ENCODE assay signal across 14 cellular contexts in genomic region chr6:7216941-7217621, GRCh38.
DNase-seq lines count a peak whose midpoint lies in the region; ATAC-seq, FAIRE-seq and TF ChIP-seq lines count a peak whose summit lies in the region.
"Had no signal": no experiment of that assay in that cellular context is flagged by ENCODE, and none has a peak within 500 bp of the region (broad histone marks: within the 10 kb centered on the region; RNA-seq: fewer than 3 reads in every experiment).

No MANE protein-coding gene starts in this region.

- H3K36me3 ChIP-seq in HepG2 (replicated peaks in 1 of 2; ENCODE audit: control insufficient read depth in 1 of 2, insufficient read depth in 2 of 2, low read length in 2 of 2) (peaks cover 54 to 91% of the 10 kb centered on the region in 2 experiments), skeletal muscle tissue (ENCODE audit: control insufficient read depth in 3 of 3, insufficient read depth in 3 of 3, low read length in 3 of 3) (peaks cover 5 to 31% (median 8%) of the 10 kb centered on the region in 3 donors)
- H3K36me3 ChIP-seq: ovary had no signal

- peak overlapping the region; percentile 88 for H3K27ac ChIP-seq in RWPE1
- no peak overlapping the region for H3K27ac ChIP-seq in HepG2 (ENCODE audit: extremely low read length, insufficient read depth, low read length)
- H3K27ac ChIP-seq in skeletal muscle tissue (ENCODE audit: low read depth, low read length): peak overlapping the region; percentile 95
- H3K27ac ChIP-seq: transverse colon had no signal

- in situ Hi-C loops in HepG2 (cut with HindIII; ENCODE audit: extremely low pct_ligation_motif_present, low pct_unique_long_range_greater_than_20kb): no loop called here

- H3K79me2 ChIP-seq in HepG2 (ENCODE audit: insufficient read depth, low read length): no peaks in the 10 kb centered on the region

- TF ChIP-seq CTCF in RWPE1 (conservative IDR thresholded peaks at IDR 0.05; ENCODE audit: low read depth) (no peak), epithelial cell of proximal tubule (conservative IDR thresholded peaks at IDR 0.05; ENCODE audit: low read depth, low read length) (peak; percentile 32), HepG2 (CRISPR knock-in tag; IDR thresholded peaks at IDR 0.05) (no peak)

- no peak overlapping the region for H2AFZ ChIP-seq in HepG2 (ENCODE audit: low read length)

- H3K4me1 ChIP-seq in HepG2 (ENCODE audit: insufficient read depth, low read length) (peaks cover 35% of the 10 kb centered on the region), skeletal muscle tissue (ENCODE audit: control insufficient read depth in 3 of 3, insufficient read depth in 3 of 3, low read length in 3 of 3) (peaks cover 69 to 77% (median 73%) of the 10 kb centered on the region in 3 donors)
- H3K4me1 ChIP-seq: HAP-1 had no signal

- BruUV-seq in HepG2 (replicated peaks; lab: Mats Ljungman, UMichigan): no TSS peak

- no peak overlapping the region for H3K4me2 ChIP-seq in HepG2 (ENCODE audit: low read depth, low read length)

- no peaks in the 10 kb centered on the region for H3K9me3 ChIP-seq in HepG2 (ENCODE audit: low read length)
- H3K9me3 ChIP-seq in skeletal muscle tissue (ENCODE audit: control insufficient read depth in 3 of 3, low read length in 3 of 3): no peaks in the 10 kb centered on the region
- H3K9me3 ChIP-seq: HAP-1, MG63, ovary, transverse colon had no signal

- ATAC-seq in HepG2 (peak; percentile 12; the same call in 2 of the 3 replicates), HG03159 (IDR thresholded peaks at IDR 0.05; ENCODE audit: unreplicated experiment) (no peak), HG02610 (IDR thresholded peaks at IDR 0.05; ENCODE audit: unreplicated experiment) (no peak)

- no peak for TF ChIP-seq POLR2A in HepG2 (IDR thresholded peaks at IDR 0.05; ENCODE audit: insufficient read depth in 1 of 2, low read depth in 2 of 2, low read length in 2 of 2)

- H4K20me1 ChIP-seq in HepG2 (ENCODE audit: insufficient read depth, low read length): peaks cover 2% of the 10 kb centered on the region; the same call in 1 of the 2 replicates

- POLR2A ChIA-PET in RWPE1 (lab: Yijun Ruan, JAX; ENCODE audit: low non-redundant PET): no interaction called here
- POLR2A ChIA-PET in HepG2 (lab: Yijun Ruan, JAX): interaction anchor here (0.5 kb wide), 1 partner anchor 8 kb away, joined by 3 read pairs; no protein-coding TSS in a partner anchor

- 97% methylated on average over 17 of the region's 17 CpGs for WGBS in HepG2 (ENCODE audit: low lambda C conversion rate)

- CTCF ChIA-PET in RWPE1 (lab: Yijun Ruan, JAX) (interaction anchor here (0.8 to 1.2 kb wide), 3 partner anchors 21 to 57 kb away, joined by 3 to 4 read pairs (median 3); no protein-coding TSS in a partner anchor), HepG2 (lab: Yijun Ruan, JAX; ENCODE audit: low intra/inter-chr PET ratio, low total read pairs) (no interaction called here)

- TF ChIP-seq EP300 in HepG2 (IDR thresholded peaks at IDR 0.05; ENCODE audit: low read depth in 2 of 2, low read length in 2 of 2) (no peak), HepG2 (CRISPR knock-in tag; IDR thresholded peaks at IDR 0.05; ENCODE audit: borderline replicate concordance) (no peak)

- no peak for FAIRE-seq in HepG2 (lab: Jason Lieb, UNC)

- DNase-seq in RWPE1 (ENCODE audit: low spot score): peak; percentile 59
- DNase-seq in epithelial cell of proximal tubule (ENCODE audit: low read depth): peak; percentile 69
- DNase-seq in HepG2 (ENCODE audit: low spot score): no peak
- DNase-seq in activated T-cell treated with anti-CD3 and anti-CD28 coated beads, Interleukin-2, amount 50 U/mL, for 1 hour: no peak
- no peak for DNase-seq in superior temporal gyrus (ENCODE audit: extremely low spot score)
- DNase-seq: immature natural killer cell, MG63, NCI-H748 treated with DMSO at 0.1 percent for 48 hours, ovary, transverse colon had no signal

- H3K9ac ChIP-seq in HepG2 (ENCODE audit: insufficient read depth, low read depth, low read length) (no peak overlapping the region), skeletal muscle tissue (ENCODE audit: low read depth in 1 of 3, low read length in 3 of 3) (peak overlapping the region; percentile 74 to 87 (median 84))

- intact Hi-C loops in HepG2 (cut with micrococcal nuclease; ENCODE audit: unreplicated experiment): no loop called here

- TF ChIP-seq RAD21 in HepG2 (CRISPR knock-in tag; IDR thresholded peaks at IDR 0.05): no peak

- H3K27me3 ChIP-seq in HepG2 (ENCODE audit: control insufficient read depth in 1 of 2, insufficient read depth in 2 of 2, low read length in 2 of 2): no peaks in the 10 kb centered on the region
- H3K27me3 ChIP-seq in skeletal muscle tissue (ENCODE audit: control insufficient read depth in 3 of 3, insufficient read depth in 3 of 3, low read length in 3 of 3): no peaks in the 10 kb centered on the region
- H3K27me3 ChIP-seq: MG63, ovary, transverse colon had no signal

- H3K4me3 ChIP-seq in epithelial cell of proximal tubule (ENCODE audit: low read depth, low read length) (peak overlapping the region; percentile 7), HepG2 (replicated peaks in 1 of 3; ENCODE audit: insufficient read depth in 1 of 3, low read depth in 2 of 3, low read length in 3 of 3) (no peak overlapping the region), skeletal muscle tissue (ENCODE audit: low read length in 3 of 3) (peak overlapping the region; percentile 51 to 58 (median 55))
- H3K4me3 ChIP-seq: HAP-1, MG63, ovary, transverse colon had no signal

TF ChIP-seq in HepG2, 621 proteins besides CTCF, POLR2A, EP300 and RAD21:
- TF ChIP-seq ZNF687 (CRISPR knock-in tag; IDR thresholded peaks at IDR 0.05) (peak; percentile 40), AGO2 (optimal IDR thresholded peaks at IDR 0.05; ENCODE audit: low read depth, low read length) (peak; percentile 49), GZF1 (CRISPR knock-in tag; IDR thresholded peaks at IDR 0.05) (no peak), ZNF75D (CRISPR knock-in tag; IDR thresholded peaks at IDR 0.05; ENCODE audit: borderline replicate concordance) (0 out of 2 replicates have a peak, but pooled peaks have one; percentile 35)
TF ChIP-seq in HepG2: peak in this region for 3.

Comparison
In these comparisons a context has a peak if more than half of its experiments do, and no peak if none do; other contexts are left out.
1. DNase-seq: peak in RWPE1 (single experiment) and epithelial cell of proximal tubule (single experiment); none in HepG2 (single experiment), activated T-cell treated with anti-CD3 and anti-CD28 coated beads, Interleukin-2, amount 50 U/mL, for 1 hour (single experiment) and superior temporal gyrus (single experiment).
2. H3K4me3 ChIP-seq: peak in epithelial cell of proximal tubule (single experiment) and skeletal muscle tissue (3 of 3); none in HepG2 (0 of 3).